In the genomic region with DNA sequence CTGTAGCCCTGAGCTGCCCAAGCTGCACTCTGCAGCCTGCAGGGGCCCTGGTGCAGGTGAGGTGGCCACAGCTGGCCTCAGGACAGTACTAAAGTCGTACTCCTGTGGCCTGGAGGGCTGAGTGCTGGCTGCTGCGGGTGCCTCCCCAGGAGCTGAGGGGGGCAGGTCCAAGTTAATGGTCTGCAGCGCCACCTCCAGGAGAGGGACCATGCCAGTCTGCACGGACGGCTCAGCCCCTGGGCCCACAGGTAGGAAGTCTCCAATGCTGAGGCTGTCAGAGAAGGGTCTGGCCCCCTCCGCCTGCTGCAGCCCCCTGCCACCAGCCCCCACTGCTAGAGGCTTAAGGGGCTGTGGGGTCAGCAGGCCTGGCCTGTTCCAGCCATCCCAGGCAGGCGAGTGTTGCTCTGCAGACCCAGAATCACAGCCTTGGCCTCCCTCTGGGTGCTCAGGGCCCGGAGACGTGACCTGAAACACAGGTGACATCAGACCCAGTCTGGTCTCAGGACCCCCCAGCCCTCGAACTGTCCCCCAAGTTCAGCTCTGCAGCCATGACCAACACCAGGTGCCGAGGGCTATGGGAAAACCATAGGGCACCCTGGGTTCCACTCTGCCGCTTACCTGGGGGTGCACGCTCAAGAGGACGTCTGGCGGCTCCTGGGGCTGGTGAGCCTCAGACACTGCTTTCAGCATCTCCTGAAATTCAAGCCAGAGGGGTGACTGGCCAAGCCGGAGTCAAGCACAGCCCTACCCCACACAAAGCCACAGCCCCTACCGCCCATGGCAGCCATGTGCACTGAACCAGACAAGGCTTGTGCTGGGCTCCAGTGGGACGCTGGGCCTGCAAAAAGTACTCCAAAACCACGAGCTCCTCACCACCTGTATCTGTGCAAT, we compare ENCODE assay signal across 18 cellular contexts. TPM values are rescaled to one million over a fixed set of nuclear protein-coding genes. Genes with fewer than 3 reads are reported as not detected.
A peak's percentile ranks its signal among the peaks of the same experiment; 100 is the strongest.
DNase-seq lines count a peak whose midpoint lies in the region; ATAC-seq and TF ChIP-seq lines count a peak whose summit lies in the region.
"Had no signal": no experiment of that assay in that cellular context is flagged by ENCODE, and none has a peak within 500 bp of the region (broad histone marks: within the 10 kb centered on the region; RNA-seq: fewer than 3 reads in every experiment).

No MANE protein-coding gene starts in this region.

- H3F3A ChIP-seq in Loucy (ENCODE audit: low read depth) = no peaks in the 10 kb centered on the region

- intact Hi-C loops in right cardiac atrium (cut with DNase I) (no loop called here), heart right ventricle (cut with DNase I) (no loop called here)

- CTCF ChIA-PET in HEK293T (lab: Yijun Ruan, JAX) = interaction anchor here (0.8 kb wide), 1 partner anchor 73 kb away, joined by 3 read pairs; no protein-coding TSS in a partner anchor

- no peaks in the 10 kb centered on the region for H3K4me1 ChIP-seq in right cardiac atrium (ENCODE audit: control insufficient read depth, insufficient read depth, low read length)
- peaks cover 0 to 13% (median 6%) of the 10 kb centered on the region in 9 donors for H3K4me1 ChIP-seq in heart right ventricle
- H3K4me1 ChIP-seq in Loucy (ENCODE audit: insufficient read depth, low read length, poor library complexity, severe bottlenecking) = no peaks in the 10 kb centered on the region
- H3K4me1 ChIP-seq in foreskin keratinocyte = no peaks in the 10 kb centered on the region
- H3K4me1 ChIP-seq: uterus had no signal

- POLR2A ChIA-PET in HEK293T (lab: Yijun Ruan, JAX) = interaction anchor here (1.1 kb wide), 1 partner anchor 18 kb away, joined by 3 read pairs; no protein-coding TSS in a partner anchor

- H3K9me2 ChIP-seq in Loucy (replicated peaks; ENCODE audit: low read depth, low read length) = no peaks in the 10 kb centered on the region

- H3K27ac ChIP-seq in right cardiac atrium (ENCODE audit: low read length) (no peak overlapping the region), heart right ventricle (no peak overlapping the region), foreskin keratinocyte (no peak overlapping the region)
- H3K27ac ChIP-seq: uterus had no signal

- no peak overlapping the region for H3K4me2 ChIP-seq in Loucy (ENCODE audit: low read depth, low read length, poor library complexity, severe bottlenecking)

- H3K9ac ChIP-seq in Loucy (ENCODE audit: low read depth, low read length, poor library complexity, severe bottlenecking) = no peak overlapping the region

- 90% methylated on average over 19 of the region's 19 CpGs for WGBS in right cardiac atrium
- 94% methylated on average over 19 of the region's 19 CpGs for WGBS in heart right ventricle, 2 donors

- no peaks in the 10 kb centered on the region for H4K20me1 ChIP-seq in Loucy (ENCODE audit: insufficient read depth, low read length, poor library complexity, severe bottlenecking)

- H3K27me3 ChIP-seq in right cardiac atrium (ENCODE audit: control insufficient read depth, insufficient read depth) (no peaks in the 10 kb centered on the region), heart right ventricle (no peaks in the 10 kb centered on the region), Loucy (ENCODE audit: insufficient read depth, low read length, poor library complexity, severe bottlenecking) (no peaks in the 10 kb centered on the region), foreskin keratinocyte (no peaks in the 10 kb centered on the region)
- H3K27me3 ChIP-seq: MG63, uterus had no signal

- ATAC-seq in right cardiac atrium (no peak), heart right ventricle (no peak), foreskin keratinocyte (no peak), HG03139 (IDR thresholded peaks at IDR 0.05; ENCODE audit: unreplicated experiment) (no peak)
- ATAC-seq: CD8-positive, alpha-beta T cell; esophagus mucosa; left cardiac atrium; PC-3 had no signal

- H2AFZ ChIP-seq in Loucy (ENCODE audit: low read length) = no peak overlapping the region

- H3K36me3 ChIP-seq in heart right ventricle (peaks cover 5 to 99% (median 61%) of the 10 kb centered on the region in 9 donors), Loucy (ENCODE audit: insufficient read depth, low read length) (peaks cover 79% of the 10 kb centered on the region; the same call in 1 of the 2 replicates)
- H3K36me3 ChIP-seq: uterus had no signal

- no peak overlapping the region for H3K4me3 ChIP-seq in right cardiac atrium (ENCODE audit: low read length)
- no peak overlapping the region for H3K4me3 ChIP-seq in heart right ventricle
- H3K4me3 ChIP-seq in Loucy (ENCODE audit: low read length, poor library complexity, severe bottlenecking) = no peak overlapping the region
- H3K4me3 ChIP-seq: MG63, uterus had no signal

- DNase-seq in right cardiac atrium (peak in 2 of 3 donors; percentile 35 to 48), heart right ventricle (no peak), foreskin keratinocyte (no peak), HEK293T (ENCODE audit: extremely low spot score) (no peak), pons (ENCODE audit: low spot score) (no peak)
- no peak for DNase-seq in stimulated activated CD8-positive, alpha-beta memory T cell treated with anti-CD3 and anti-CD28 coated beads, Interleukin-4, amount 100 ng/mL, for 48 hours
- DNase-seq: activated CD8-positive, alpha-beta memory T cell treated with anti-CD3 and anti-CD28 coated beads, Interleukin-2, amount 50 U/mL, for 48 hours; DMS79 treated with DMSO at 0.1 percent for 48 hours; left cardiac atrium; MG63; NCI-H1436; PC-3; T-helper 9 cell; uterus had no signal

- no peaks in the 10 kb centered on the region for H3K9me3 ChIP-seq in right cardiac atrium (ENCODE audit: control insufficient read depth, low read length)
- H3K9me3 ChIP-seq in heart right ventricle = no peaks in the 10 kb centered on the region
- H3K9me3 ChIP-seq in Loucy (ENCODE audit: insufficient read depth, low read depth, low read length) = no peaks in the 10 kb centered on the region
- H3K9me3 ChIP-seq: MG63, uterus had no signal

- no peak for TF ChIP-seq CTCF in heart right ventricle (IDR thresholded peaks at IDR 0.05)
- peak; percentile 24; the same call in 1 of the 2 replicates for TF ChIP-seq CTCF in Loucy (conservative IDR thresholded peaks at IDR 0.05; ENCODE audit: low read length)
- peak; percentile 25 for TF ChIP-seq CTCF in foreskin keratinocyte (conservative IDR thresholded peaks at IDR 0.05)

- no peaks in the 10 kb centered on the region for H3K79me2 ChIP-seq in Loucy (ENCODE audit: insufficient read depth, low read length)

TF ChIP-seq in HEK293T, 16 proteins besides CTCF, POLR2A, EP300 and RAD21:
- TF ChIP-seq, protein P1, sequence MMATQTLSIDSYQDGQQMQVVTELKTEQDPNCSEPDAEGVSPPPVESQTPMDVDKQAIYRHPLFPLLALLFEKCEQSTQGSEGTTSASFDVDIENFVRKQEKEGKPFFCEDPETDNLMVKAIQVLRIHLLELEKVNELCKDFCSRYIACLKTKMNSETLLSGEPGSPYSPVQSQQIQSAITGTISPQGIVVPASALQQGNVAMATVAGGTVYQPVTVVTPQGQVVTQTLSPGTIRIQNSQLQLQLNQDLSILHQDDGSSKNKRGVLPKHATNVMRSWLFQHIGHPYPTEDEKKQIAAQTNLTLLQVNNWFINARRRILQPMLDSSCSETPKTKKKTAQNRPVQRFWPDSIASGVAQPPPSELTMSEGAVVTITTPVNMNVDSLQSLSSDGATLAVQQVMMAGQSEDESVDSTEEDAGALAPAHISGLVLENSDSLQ (IDR thresholded peaks at IDR 0.05) = no peak
- TF ChIP-seq HDGF (IDR thresholded peaks at IDR 0.05; ENCODE audit: borderline replicate concordance) (no peak), NFRKB (IDR thresholded peaks at IDR 0.05) (no peak), BHLHE40 (IDR thresholded peaks at IDR 0.05; ENCODE audit: borderline replicate concordance) (no peak)

RNA-seq across cellular contexts. Expression of a gene that starts 20.8 kb away (rescaled TPM):
- total RNA-seq in right cardiac atrium = 10 to 100 TPM; 14.6 to 16.3 (median 15.3) TPM
- 17.1 TPM for polyA plus RNA-seq in right cardiac atrium
- 10 to 100 TPM in 9 of 10 donors, 1 to 10 TPM in 1; 9.6 to 24.6 (median 11.9) TPM for total RNA-seq in heart right ventricle
- polyA plus RNA-seq in heart right ventricle = 10 to 100 TPM; 22.6 to 29.8 TPM
- total RNA-seq in foreskin keratinocyte = 28.9 and 29.6 TPM in 2 replicates
- 34.8 and 38.3 TPM in 2 replicates for polyA plus RNA-seq in foreskin keratinocyte

RNA-seq across cellular contexts. Expression of a gene that starts 23.2 kb away (rescaled TPM):
- total RNA-seq in right cardiac atrium (10 to 100 TPM; 20.6 to 22.8 (median 22.6) TPM), heart right ventricle (10 to 100 TPM; 15.5 to 23.3 (median 18.5) TPM), foreskin keratinocyte (21.6 and 22.6 TPM in 2 replicates)
- polyA plus RNA-seq in right cardiac atrium (20.4 TPM), heart right ventricle (10 to 100 TPM; 14.2 to 40.7 TPM), foreskin keratinocyte (12.9 and 13.4 TPM in 2 replicates)

RNA-seq across cellular contexts. Expression of a gene that starts 29.4 kb away (rescaled TPM):
- 10 to 100 TPM in 2 of 4 donors, 1 to 10 TPM in 2; 8.7 to 13.5 (median 11.6) TPM for total RNA-seq in right cardiac atrium
- 11.6 TPM for polyA plus RNA-seq in right cardiac atrium
- 10 to 100 TPM in 6 of 10 donors, 1 to 10 TPM in 4; 7.1 to 16.7 (median 10.3) TPM for total RNA-seq in heart right ventricle
- polyA plus RNA-seq in heart right ventricle = 10 to 100 TPM in 1 of 2 donors, 1 to 10 TPM in 1; 7.9 to 20.3 TPM
- 8.3 and 11.7 TPM in 2 replicates for total RNA-seq in foreskin keratinocyte
- 12.7 and 14.0 TPM in 2 replicates for polyA plus RNA-seq in foreskin keratinocyte

RNA-seq across cellular contexts. Expression of a gene that starts 35.9 kb away (rescaled TPM):
- total RNA-seq in right cardiac atrium (10 to 100 TPM; 16.7 to 23.2 (median 20.7) TPM), heart right ventricle (10 to 100 TPM; 13.6 to 24.9 (median 16.4) TPM), foreskin keratinocyte (50.7 and 52.2 TPM in 2 replicates)
- polyA plus RNA-seq in right cardiac atrium (25.5 TPM), heart right ventricle (10 to 100 TPM; 31.6 to 40.8 TPM), foreskin keratinocyte (63.7 and 64.5 TPM in 2 replicates)

RNA-seq across cellular contexts. Expression of a gene that starts 39.8 kb away (rescaled TPM):
- 10 to 100 TPM; 10.5 to 14.8 (median 11.2) TPM for total RNA-seq in right cardiac atrium
- 15.2 TPM for polyA plus RNA-seq in right cardiac atrium
- 10 to 100 TPM; 10.6 to 21.9 (median 16.1) TPM for total RNA-seq in heart right ventricle
- polyA plus RNA-seq in heart right ventricle = 10 to 100 TPM; 14.8 to 23.0 TPM
- 13.8 and 20.4 TPM in 2 replicates for total RNA-seq in foreskin keratinocyte
- polyA plus RNA-seq in foreskin keratinocyte = 15.0 and 25.3 TPM in 2 replicates

Comparison
In these comparisons a context has a peak if more than half of its experiments do, and no peak if none do; other contexts are left out.
1. DNase-seq: peak in right cardiac atrium (2 of 3); none in heart right ventricle (0 of 2), foreskin keratinocyte (0 of 2), HEK293T (single experiment), stimulated activated CD8-positive, alpha-beta memory T cell treated with anti-CD3 and anti-CD28 coated beads, Interleukin-4, amount 100 ng/mL, for 48 hours (single experiment) and pons (single experiment).
2. CTCF ChIP-seq: peak in Loucy (single experiment) and foreskin keratinocyte (single experiment); none in heart right ventricle (0 of 9).